Comparison of ENCODE assay signal across 8 cellular contexts in genomic region chr14:22303589-22304195, GRCh38.
A peak's percentile ranks its signal among the peaks of the same experiment; 100 is the strongest.
DNase-seq lines count a peak whose midpoint lies in the region; ATAC-seq and TF ChIP-seq lines count a peak whose summit lies in the region.

No MANE protein-coding gene starts in this region.

- peak overlapping the region; percentile 56 for H3K4me3 Mint-ChIP-seq in activated T-cell treated with anti-CD3 and anti-CD28 coated beads, Interleukin-2, amount 50 U/mL, for 4 hours

- 34 to 36% (median 34%) methylated on average over 5 of the region's 5 CpGs for WGBS in stomach, 5 donors

- H3K27me3 Mint-ChIP-seq in activated T-cell treated with anti-CD3 and anti-CD28 coated beads, Interleukin-2, amount 50 U/mL, for 4 hours (ENCODE audit: low read depth), result no peaks in the 10 kb centered on the region

- no peaks in the 10 kb centered on the region for H3K27me3 ChIP-seq in effector memory CD4-positive, alpha-beta T cell (replicated peaks; ENCODE audit: control insufficient read depth, insufficient read depth, low read length, poor library complexity, severe bottlenecking)
- H3K27me3 ChIP-seq in stomach, result peaks cover 0 to 5% (median 0%) of the 10 kb centered on the region in 3 donors

- DNase-seq in activated T-cell treated with anti-CD3 and anti-CD28 coated beads, Interleukin-2, amount 50 U/mL, for 4 hours, result no peak
- DNase-seq in activated T-cell treated with anti-CD3 and anti-CD28 coated beads, Interleukin-2, amount 50 U/mL, for 48 hours, result no peak
- DNase-seq in NCI-H748 treated with DMSO at 0.1 percent for 48 hours (lab: John Stamatoyannopoulos, UW) (peak; percentile 3), stomach (no peak), NCI-H774 (lab: John Stamatoyannopoulos, UW) (no peak), islet precursor cell (no peak)
- no peak for DNase-seq in effector memory CD4-positive, alpha-beta T cell

- H3K4me1 Mint-ChIP-seq in activated T-cell treated with anti-CD3 and anti-CD28 coated beads, Interleukin-2, amount 50 U/mL, for 4 hours (ENCODE audit: low read depth), result no peaks in the 10 kb centered on the region

- ATAC-seq in activated T-cell treated with anti-CD3 and anti-CD28 coated beads, Interleukin-2, amount 50 U/mL, for 4 hours, result no peak
- no peak for ATAC-seq in HG02981 (IDR thresholded peaks at IDR 0.05; ENCODE audit: unreplicated experiment)

- peak in 4 of 7 experiments; percentile 6 to 36 (median 20) for TF ChIP-seq CTCF in stomach (IDR thresholded peaks at IDR 0.05)

- H3K36me3 ChIP-seq in effector memory CD4-positive, alpha-beta T cell (ENCODE audit: control insufficient read depth, insufficient read depth, low read length), result no peaks in the 10 kb centered on the region
- H3K36me3 ChIP-seq in stomach, result no peaks in the 10 kb centered on the region

- no peak for TF ChIP-seq POLR2A in stomach (IDR thresholded peaks at IDR 0.05)

- peak overlapping the region; percentile 25 for H3K27ac ChIP-seq in effector memory CD4-positive, alpha-beta T cell (ENCODE audit: insufficient read depth, low read length, poor library complexity, severe bottlenecking)
- no peak overlapping the region for H3K27ac ChIP-seq in stomach

- no peaks in the 10 kb centered on the region for H3K4me1 ChIP-seq in effector memory CD4-positive, alpha-beta T cell (ENCODE audit: control insufficient read depth, insufficient read depth, low read length, poor library complexity, severe bottlenecking)
- H3K4me1 ChIP-seq in stomach, result no peaks in the 10 kb centered on the region

- no peak overlapping the region for H3K4me3 ChIP-seq in effector memory CD4-positive, alpha-beta T cell (ENCODE audit: insufficient read depth, low read depth, low read length, poor library complexity, severe bottlenecking)
- H3K4me3 ChIP-seq in stomach, result no peak overlapping the region

- no peaks in the 10 kb centered on the region for H3K36me3 Mint-ChIP-seq in activated T-cell treated with anti-CD3 and anti-CD28 coated beads, Interleukin-2, amount 50 U/mL, for 4 hours (ENCODE audit: insufficient read depth)

- intact Hi-C loops in stomach (cut with DNase I; ENCODE audit: low total_unique reads), result no loop called here

- H3K9me3 Mint-ChIP-seq in activated T-cell treated with anti-CD3 and anti-CD28 coated beads, Interleukin-2, amount 50 U/mL, for 4 hours, result no peaks in the 10 kb centered on the region

- TF ChIP-seq EP300 in stomach (IDR thresholded peaks at IDR 0.05), result no peak

- no peaks in the 10 kb centered on the region for H3K9me3 ChIP-seq in effector memory CD4-positive, alpha-beta T cell (ENCODE audit: control insufficient read depth, low read length)
- no peaks in the 10 kb centered on the region for H3K9me3 ChIP-seq in stomach
